Comparison of ENCODE assay signal across 8 cellular contexts in the genomic region with DNA sequence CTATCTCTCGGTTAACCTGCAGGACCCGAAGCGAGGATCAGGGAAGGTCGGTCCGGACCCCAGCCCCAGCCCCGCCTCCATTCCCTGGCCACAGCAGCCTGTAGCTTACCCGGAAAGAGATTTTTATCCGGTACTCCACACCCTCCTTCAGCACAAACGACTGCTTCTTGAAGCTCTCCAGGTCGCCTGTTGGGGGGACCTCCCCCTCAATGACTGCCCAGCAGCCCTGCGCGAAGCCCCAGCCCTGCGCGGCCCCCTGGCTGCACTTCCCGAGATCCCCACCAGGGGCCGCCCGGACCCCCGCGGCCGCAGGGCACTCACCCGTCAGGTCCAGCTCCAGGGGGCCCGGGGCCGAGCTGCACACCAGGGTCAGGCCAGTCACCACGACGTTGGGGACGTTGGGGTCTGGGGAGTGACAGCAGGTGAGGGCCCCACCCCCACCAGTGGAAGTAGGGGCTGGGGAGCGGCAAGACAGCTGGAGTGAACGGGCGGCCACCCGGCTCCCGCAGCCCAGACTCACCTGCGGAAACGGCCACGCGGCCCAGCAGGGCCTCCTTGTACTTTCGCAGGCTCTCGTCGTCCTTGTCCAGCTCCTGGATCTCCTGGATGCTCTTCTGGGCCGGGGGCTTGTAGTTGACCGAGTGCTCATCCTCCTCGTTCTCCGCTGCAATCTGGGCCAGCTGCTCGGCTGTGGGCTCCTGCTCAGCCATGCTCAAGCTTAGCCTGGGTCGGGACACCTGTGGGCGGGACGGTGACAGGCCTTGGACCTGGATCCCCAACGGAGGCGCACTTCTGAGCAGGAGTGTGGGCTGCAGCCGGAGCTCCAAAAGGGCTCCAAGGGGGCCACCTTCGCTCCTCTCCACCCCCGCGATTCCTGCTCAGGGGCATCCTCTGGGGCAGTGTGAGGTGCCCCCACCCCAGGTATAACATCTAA. TPM values are rescaled to one million over a fixed set of nuclear protein-coding genes. Genes with fewer than 3 reads are reported as not detected.
DNase-seq lines count a peak whose midpoint lies in the region; ATAC-seq and TF ChIP-seq lines count a peak whose summit lies in the region.

No MANE protein-coding gene starts in this region.

- H3K4me3 ChIP-seq in right atrium auricular region, result peak overlapping the region; percentile 63 to 81
- H3K4me3 ChIP-seq in gastrocnemius medialis, result peak overlapping the region; percentile 74 to 92 (median 78)

- peak overlapping the region; percentile 92 for H3K4me3 Mint-ChIP-seq in activated naive CD4-positive, alpha-beta T cell treated with anti-CD3 and anti-CD28 coated beads, Interleukin-2, amount 50 U/mL, for 24 hours

- no peaks in the 10 kb centered on the region for H3K9me3 Mint-ChIP-seq in activated naive CD4-positive, alpha-beta T cell treated with anti-CD3 and anti-CD28 coated beads, Interleukin-2, amount 50 U/mL, for 24 hours

- H3K4me1 Mint-ChIP-seq in activated naive CD4-positive, alpha-beta T cell treated with anti-CD3 and anti-CD28 coated beads, Interleukin-2, amount 50 U/mL, for 24 hours, result peaks cover 41% of the 10 kb centered on the region

- TF ChIP-seq POLR2A in gastrocnemius medialis (IDR thresholded peaks at IDR 0.05), result no peak

- H3K36me3 ChIP-seq in right atrium auricular region, result peaks cover 26% of the 10 kb centered on the region
- peaks cover 0 to 21% of the 10 kb centered on the region in 2 donors for H3K36me3 ChIP-seq in gastrocnemius medialis

- TF ChIP-seq CTCF in right atrium auricular region (IDR thresholded peaks at IDR 0.05) (peak; percentile 92 to 93), gastrocnemius medialis (IDR thresholded peaks at IDR 0.05 in 4 of 5, conservative IDR thresholded peaks at IDR 0.05 in 1 of 5) (peak; percentile 80 to 97 (median 90))

- H3K9me3 ChIP-seq in right atrium auricular region, result no peaks in the 10 kb centered on the region
- H3K9me3 ChIP-seq in gastrocnemius medialis, result no peaks in the 10 kb centered on the region

- DNase-seq in EH (ENCODE audit: low read depth) (peak; percentile 49), LHCN-M2 (ENCODE audit: low read depth) (peak; percentile 36), right atrium auricular region (ENCODE audit: low spot score) (no peak), gastrocnemius medialis (no peak), Ammon's horn (ENCODE audit: low spot score) (no peak), NCI-H146 (lab: John Stamatoyannopoulos, UW) (no peak)

- H3K36me3 Mint-ChIP-seq in activated naive CD4-positive, alpha-beta T cell treated with anti-CD3 and anti-CD28 coated beads, Interleukin-2, amount 50 U/mL, for 24 hours, result peaks cover 6% of the 10 kb centered on the region

- H3K27ac ChIP-seq in right atrium auricular region (peak overlapping the region; percentile 93 to 95), gastrocnemius medialis (peak overlapping the region; percentile 94 to 99 (median 97))

- in situ Hi-C loops in gastrocnemius medialis (cut with MboI; ENCODE audit: low sequenced_read_pairs in 4 of 4), result no loop called here

- no peaks in the 10 kb centered on the region for H3K27me3 ChIP-seq in right atrium auricular region
- no peaks in the 10 kb centered on the region for H3K27me3 ChIP-seq in gastrocnemius medialis

- H3K4me1 ChIP-seq in right atrium auricular region, result peaks cover 0 to 60% of the 10 kb centered on the region in 2 donors
- H3K4me1 ChIP-seq in gastrocnemius medialis, result peaks cover 35 to 48% of the 10 kb centered on the region in 2 donors

- H3K27ac Mint-ChIP-seq in activated naive CD4-positive, alpha-beta T cell treated with anti-CD3 and anti-CD28 coated beads, Interleukin-2, amount 50 U/mL, for 24 hours, result peak overlapping the region; percentile 96

- ATAC-seq in gastrocnemius medialis (no peak), GM18511 (IDR thresholded peaks at IDR 0.05; ENCODE audit: unreplicated experiment) (no peak)

- intact Hi-C loops in gastrocnemius medialis (cut with DNase I; ENCODE audit: low total_unique reads), result loop anchor here (5.0 kb wide), 2 partner anchors 73 to 108 kb away; a partner anchor contains a TSS

- H3K27me3 Mint-ChIP-seq in activated naive CD4-positive, alpha-beta T cell treated with anti-CD3 and anti-CD28 coated beads, Interleukin-2, amount 50 U/mL, for 24 hours, result no peaks in the 10 kb centered on the region

RNA-seq across cellular contexts. Expression of a gene that starts 1.6 kb away (rescaled TPM):
- 303 and 305 TPM in 2 replicates for total RNA-seq in LHCN-M2 (2014; rRNA removed)
- polyA plus RNA-seq in LHCN-M2 (2012), result 983 TPM
- total RNA-seq in right atrium auricular region, result 100 to 1,000 TPM in 1 of 2 donors, 10 to 100 TPM in 1; 59.4 to 145 TPM
- 100 to 1,000 TPM in 1 of 4 donors, 10 to 100 TPM in 3; 52.1 to 122 (median 64.4) TPM for total RNA-seq in gastrocnemius medialis

RNA-seq across cellular contexts. Expression of a gene that starts 9.2 kb away (rescaled TPM):
- total RNA-seq in LHCN-M2 (2014; rRNA removed), result 1,598 and 3,461 TPM in 2 replicates
- 837 TPM for polyA plus RNA-seq in LHCN-M2 (2012)
- total RNA-seq in right atrium auricular region, result 100 to 1,000 TPM; 321 to 426 TPM
- 100 to 1,000 TPM; 497 to 717 (median 621) TPM for total RNA-seq in gastrocnemius medialis

RNA-seq across cellular contexts. Expression of a gene that starts 21.9 kb away (rescaled TPM):
- total RNA-seq in LHCN-M2 (2014; rRNA removed) (184 and 190 TPM in 2 replicates), right atrium auricular region (10 to 100 TPM; 24.3 to 35.9 TPM), gastrocnemius medialis (10 to 100 TPM; 40.9 to 65.3 (median 50.7) TPM)
- polyA plus RNA-seq in LHCN-M2 (2012), result 139 TPM

RNA-seq across cellular contexts. Expression of a gene that starts 22.0 kb away (rescaled TPM):
- total RNA-seq in LHCN-M2 (2014; rRNA removed) (194 and 234 TPM in 2 replicates), right atrium auricular region (100 to 1,000 TPM; 126 to 229 TPM), gastrocnemius medialis (100 to 1,000 TPM; 173 to 258 (median 197) TPM)
- polyA plus RNA-seq in LHCN-M2 (2012), result 423 TPM

RNA-seq across cellular contexts. Expression of a gene that starts 32.5 kb away (rescaled TPM):
- total RNA-seq in LHCN-M2 (2014; rRNA removed) (0.86 and 2.9 TPM in 2 replicates), right atrium auricular region (1 to 10 TPM in 1 of 2 donors, not detected in 1; 1.7 TPM), gastrocnemius medialis (1 to 10 TPM in 2 of 4 donors, under 1 TPM in 1, not detected in 1; 0.46 to 1.4 (median 1.1) TPM)
- 1.8 TPM for polyA plus RNA-seq in LHCN-M2 (2012)

Comparison
In these comparisons a context has a peak if more than half of its experiments do, and no peak if none do; other contexts are left out.
1. DNase-seq: peak in EH (single experiment) and LHCN-M2 (single experiment); none in right atrium auricular region (single experiment), gastrocnemius medialis (0 of 2), Ammon's horn (single experiment) and NCI-H146 (single experiment).